15 cellular contexts compared by ENCODE assay signal in the genomic region with DNA sequence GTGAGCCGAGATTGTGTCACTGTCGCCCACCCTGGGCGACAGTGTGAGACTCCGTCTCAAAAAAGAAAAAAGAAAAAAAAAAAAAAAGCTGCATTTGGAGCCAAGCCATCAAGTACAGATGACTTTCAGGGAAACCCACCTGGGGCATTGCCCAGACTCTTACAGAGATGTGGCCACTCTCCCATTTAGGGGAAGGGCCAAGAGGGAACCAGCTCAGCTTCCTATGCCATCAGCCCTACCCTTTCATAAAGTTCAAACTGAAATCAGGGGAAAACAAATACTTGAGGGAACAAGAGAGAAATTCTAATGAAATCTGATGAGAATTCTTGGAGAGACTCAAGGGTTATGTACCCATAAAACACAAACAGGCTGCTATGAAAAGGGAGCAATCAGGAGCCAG.
DNase-seq lines count a peak whose midpoint lies in the region; ATAC-seq, FAIRE-seq and TF ChIP-seq lines count a peak whose summit lies in the region.
"Had no signal": no experiment of that assay in that cellular context is flagged by ENCODE, and none has a peak within 500 bp of the region (broad histone marks: within the 10 kb centered on the region; RNA-seq: fewer than 3 reads in every experiment).

No MANE protein-coding gene starts in this region.

- H2AFZ ChIP-seq in osteoblast (ENCODE audit: low read length): no peak overlapping the region

- peaks cover 16% of the 10 kb centered on the region for H4K20me1 ChIP-seq in osteoblast (ENCODE audit: insufficient read depth, low read length)

- H3K4me1 ChIP-seq in A549 (peaks cover 84% of the 10 kb centered on the region), osteoblast (ENCODE audit: insufficient read depth, low read length) (peaks cover 36% of the 10 kb centered on the region)

- H3K4me2 ChIP-seq in A549: peak overlapping the region; percentile 83
- no peak overlapping the region for H3K4me2 ChIP-seq in osteoblast (ENCODE audit: insufficient read depth, low read length)

- TF ChIP-seq EP300 in A549 (IDR thresholded peaks at IDR 0.05): no peak

- CTCF ChIA-PET in A549 (lab: Yijun Ruan, JAX): interaction anchor here (1.1 to 5.2 kb wide), 5 partner anchors 13 to 139 kb away, joined by 3 to 24 read pairs (median 3); no protein-coding TSS in a partner anchor

- no peaks in the 10 kb centered on the region for H3K36me3 ChIP-seq in osteoblast (ENCODE audit: insufficient read depth, low read length)
- H3K36me3 ChIP-seq: cardiac muscle cell had no signal

- POLR2A ChIA-PET in A549 (lab: Yijun Ruan, JAX): interaction anchor here (0.7 to 1.5 kb wide), 3 partner anchors 38 to 306 kb away, joined by 3 to 5 read pairs (median 5); a partner anchor contains a TSS

- H3K27me3 ChIP-seq in HL-60 (ENCODE audit: insufficient read depth, poor library complexity, severe bottlenecking) (no peaks in the 10 kb centered on the region), osteoblast (ENCODE audit: insufficient read depth, low read length) (no peaks in the 10 kb centered on the region)
- H3K27me3 ChIP-seq: cardiac muscle cell had no signal

- H3K36me3 Mint-ChIP-seq in chondrocyte (ENCODE audit: low read depth): peaks cover 5% of the 10 kb centered on the region
- H3K36me3 Mint-ChIP-seq in endothelial cell (ENCODE audit: low read depth, unreplicated experiment): no peaks in the 10 kb centered on the region

- 89% methylated on average over 4 of the region's 4 CpGs for WGBS in A549 (ENCODE audit: missing lambda C conversion rate)

- H3K27me3 Mint-ChIP-seq in chondrocyte (ENCODE audit: low read depth) (no peaks in the 10 kb centered on the region), endothelial cell (ENCODE audit: unreplicated experiment) (peaks cover 2% of the 10 kb centered on the region)
- H3K27me3 Mint-ChIP-seq: activated naive CD4-positive, alpha-beta T cell treated with anti-CD3 and anti-CD28 coated beads, Interleukin-2, amount 50 U/mL, for 24 hours had no signal

- peaks cover 84% of the 10 kb centered on the region for H3K79me2 ChIP-seq in osteoblast (ENCODE audit: insufficient read depth, low read length)

- no peak for TF ChIP-seq CTCF in A549 (IDR thresholded peaks at IDR 0.05)
- no peak for TF ChIP-seq CTCF in HL-60 (IDR thresholded peaks at IDR 0.05; ENCODE audit: insufficient read depth, low read length)
- TF ChIP-seq CTCF in chondrocyte (IDR thresholded peaks at IDR 0.05): no peak
- TF ChIP-seq CTCF in osteoblast (IDR thresholded peaks at IDR 0.05; ENCODE audit: extremely low read depth, low read depth, low read length): no peak
- no peak for TF ChIP-seq CTCF in endothelial cell (IDR thresholded peaks at IDR 0.05; ENCODE audit: unreplicated experiment)

- H3K4me1 Mint-ChIP-seq in chondrocyte (ENCODE audit: low read depth): peaks cover 70% of the 10 kb centered on the region
- peaks cover 35% of the 10 kb centered on the region for H3K4me1 Mint-ChIP-seq in endothelial cell (ENCODE audit: unreplicated experiment)

- H3K4me3 ChIP-seq in A549 (no peak overlapping the region), HL-60 (replicated peaks; ENCODE audit: insufficient read depth, low read length) (no peak overlapping the region), osteoblast (ENCODE audit: insufficient read depth, low read length) (no peak overlapping the region)
- H3K4me3 ChIP-seq: cardiac muscle cell had no signal

- DNase-seq in A549 (ENCODE audit: low read depth in 1 of 2, low spot score in 1 of 2) (no peak), HL-60 (ENCODE audit: low read depth in 1 of 2, low spot score in 1 of 2) (peak in 1 of 2 experiments; percentile 27), chondrocyte (ENCODE audit: low spot score) (peak; percentile 2), osteoblast (ENCODE audit: insufficient read length, low spot score, missing footprints) (peak; percentile 25), KG1 (lab: John Stamatoyannopoulos, UW) (no peak), NCI-H187 (lab: John Stamatoyannopoulos, UW) (no peak), NCI-H2081 treated with DMSO at 0.1 percent for 48 hours (lab: John Stamatoyannopoulos, UW) (no peak), endothelial cell (ENCODE audit: low spot score) (no peak)
- DNase-seq: activated CD4-positive, alpha-beta T cell treated with anti-CD3 and anti-CD28 coated beads for 4 hours; activated T-cell treated with anti-CD3 and anti-CD28 coated beads for 4 hours; NCI-H774; substantia nigra had no signal

- H3K27ac ChIP-seq in A549 (peak overlapping the region; percentile 87 to 92), HL-60 (replicated peaks) (peak overlapping the region; percentile 78), osteoblast (ENCODE audit: low read depth, low read length) (peak overlapping the region; percentile 82)

- H3K27ac Mint-ChIP-seq in chondrocyte (ENCODE audit: unreplicated experiment) (peak overlapping the region; percentile 96), endothelial cell (ENCODE audit: unreplicated experiment) (no peak overlapping the region)
- H3K27ac Mint-ChIP-seq: activated naive CD4-positive, alpha-beta T cell treated with anti-CD3 and anti-CD28 coated beads, Interleukin-2, amount 50 U/mL, for 24 hours; T-helper 1 cell treated with Interleukin-12 subunit alpha and Interleukin-12 subunit beta and Interleukin-4 antibody, amounts not matched to agents 30 μg/mL and 1 μg/mL, for 36 hours had no signal

- H3K4me3 Mint-ChIP-seq in chondrocyte (ENCODE audit: unreplicated experiment): no peak overlapping the region
- no peak overlapping the region for H3K4me3 Mint-ChIP-seq in endothelial cell (ENCODE audit: unreplicated experiment)
- H3K4me3 Mint-ChIP-seq: activated naive CD4-positive, alpha-beta T cell treated with anti-CD3 and anti-CD28 coated beads, Interleukin-2, amount 50 U/mL, for 24 hours; T-helper 1 cell treated with Interleukin-12 subunit alpha and Interleukin-12 subunit beta and Interleukin-4 antibody, amounts not matched to agents 30 μg/mL and 1 μg/mL, for 36 hours had no signal

- no peak for TF ChIP-seq RAD21 in A549 (conservative IDR thresholded peaks at IDR 0.05 in 1 of 2, IDR thresholded peaks at IDR 0.05 in 1 of 2)

- TF ChIP-seq POLR2A in A549 (IDR thresholded peaks at IDR 0.05; ENCODE audit: low read length): no peak

- no peak for FAIRE-seq in A549 (lab: Jason Lieb, UNC)

- H3K9me3 ChIP-seq in A549 (no peaks in the 10 kb centered on the region), osteoblast (ENCODE audit: low read depth, low read length) (no peaks in the 10 kb centered on the region)

- 0 out of 6 replicates have a peak, but pooled peaks of 1 of the 2 experiments have one; percentile 3 for ATAC-seq in A549

- no peaks in the 10 kb centered on the region for H3K9me3 Mint-ChIP-seq in chondrocyte (ENCODE audit: low read depth)
- no peaks in the 10 kb centered on the region for H3K9me3 Mint-ChIP-seq in endothelial cell (ENCODE audit: unreplicated experiment)
- H3K9me3 Mint-ChIP-seq: activated naive CD4-positive, alpha-beta T cell treated with anti-CD3 and anti-CD28 coated beads, Interleukin-2, amount 50 U/mL, for 24 hours; T-helper 1 cell treated with Interleukin-12 subunit alpha and Interleukin-12 subunit beta and Interleukin-4 antibody, amounts not matched to agents 30 μg/mL and 1 μg/mL, for 36 hours had no signal

TF ChIP-seq in A549, 52 proteins besides CTCF, POLR2A, EP300 and RAD21:
- TF ChIP-seq ZSCAN20 (CRISPR knock-in tag; IDR thresholded peaks at IDR 0.05): no peak
- TF ChIP-seq POLR2AphosphoS2 (conservative IDR thresholded peaks at IDR 0.05; ENCODE audit: low read length): no peak
- TF ChIP-seq, protein P1, sequence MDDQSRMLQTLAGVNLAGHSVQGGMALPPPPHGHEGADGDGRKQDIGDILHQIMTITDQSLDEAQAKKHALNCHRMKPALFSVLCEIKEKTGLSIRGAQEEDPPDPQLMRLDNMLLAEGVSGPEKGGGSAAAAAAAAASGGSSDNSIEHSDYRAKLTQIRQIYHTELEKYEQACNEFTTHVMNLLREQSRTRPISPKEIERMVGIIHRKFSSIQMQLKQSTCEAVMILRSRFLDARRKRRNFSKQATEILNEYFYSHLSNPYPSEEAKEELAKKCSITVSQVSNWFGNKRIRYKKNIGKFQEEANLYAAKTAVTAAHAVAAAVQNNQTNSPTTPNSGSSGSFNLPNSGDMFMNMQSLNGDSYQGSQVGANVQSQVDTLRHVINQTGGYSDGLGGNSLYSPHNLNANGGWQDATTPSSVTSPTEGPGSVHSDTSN (IDR thresholded peaks at IDR 0.05): no peak
- TF ChIP-seq NPAS2 (CRISPR knock-in tag; IDR thresholded peaks at IDR 0.05; ENCODE audit: borderline replicate concordance): no peak
- no peak for TF ChIP-seq CHD4 (IDR thresholded peaks at IDR 0.05; ENCODE audit: borderline replicate concordance)
- no peak for TF ChIP-seq HDAC2 (IDR thresholded peaks at IDR 0.05)
- no peak for TF ChIP-seq JUN (IDR thresholded peaks at IDR 0.05)
- no peak for TF ChIP-seq RCOR1 (IDR thresholded peaks at IDR 0.05; ENCODE audit: low read depth, low read length)
- TF ChIP-seq, protein P2, sequence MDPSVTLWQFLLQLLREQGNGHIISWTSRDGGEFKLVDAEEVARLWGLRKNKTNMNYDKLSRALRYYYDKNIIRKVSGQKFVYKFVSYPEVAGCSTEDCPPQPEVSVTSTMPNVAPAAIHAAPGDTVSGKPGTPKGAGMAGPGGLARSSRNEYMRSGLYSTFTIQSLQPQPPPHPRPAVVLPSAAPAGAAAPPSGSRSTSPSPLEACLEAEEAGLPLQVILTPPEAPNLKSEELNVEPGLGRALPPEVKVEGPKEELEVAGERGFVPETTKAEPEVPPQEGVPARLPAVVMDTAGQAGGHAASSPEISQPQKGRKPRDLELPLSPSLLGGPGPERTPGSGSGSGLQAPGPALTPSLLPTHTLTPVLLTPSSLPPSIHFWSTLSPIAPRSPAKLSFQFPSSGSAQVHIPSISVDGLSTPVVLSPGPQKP (IDR thresholded peaks at IDR 0.05; ENCODE audit: low read depth, low read length): no peak
- no peak for TF ChIP-seq HOXB13 (CRISPR knock-in tag; IDR thresholded peaks at IDR 0.05; ENCODE audit: low read depth)
- TF ChIP-seq BHLHE40 (IDR thresholded peaks at IDR 0.05; ENCODE audit: low read depth, low read length): no peak
- TF ChIP-seq CEBPB (IDR thresholded peaks at IDR 0.05): no peak
- TF ChIP-seq, protein P3, sequence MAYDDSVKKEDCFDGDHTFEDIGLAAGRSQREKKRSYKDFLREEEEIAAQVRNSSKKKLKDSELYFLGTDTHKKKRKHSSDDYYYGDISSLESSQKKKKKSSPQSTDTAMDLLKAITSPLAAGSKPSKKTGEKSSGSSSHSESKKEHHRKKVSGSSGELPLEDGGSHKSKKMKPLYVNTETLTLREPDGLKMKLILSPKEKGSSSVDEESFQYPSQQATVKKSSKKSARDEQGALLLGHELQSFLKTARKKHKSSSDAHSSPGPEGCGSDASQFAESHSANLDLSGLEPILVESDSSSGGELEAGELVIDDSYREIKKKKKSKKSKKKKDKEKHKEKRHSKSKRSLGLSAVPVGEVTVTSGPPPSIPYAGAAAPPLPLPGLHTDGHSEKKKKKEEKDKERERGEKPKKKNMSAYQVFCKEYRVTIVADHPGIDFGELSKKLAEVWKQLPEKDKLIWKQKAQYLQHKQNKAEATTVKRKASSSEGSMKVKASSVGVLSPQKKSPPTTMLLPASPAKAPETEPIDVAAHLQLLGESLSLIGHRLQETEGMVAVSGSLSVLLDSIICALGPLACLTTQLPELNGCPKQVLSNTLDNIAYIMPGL (CRISPR knock-in tag; IDR thresholded peaks at IDR 0.05; ENCODE audit: borderline replicate concordance): no peak

Comparison
In these comparisons a context has a peak if more than half of its experiments do, and no peak if none do; other contexts are left out.
1. DNase-seq: peak in chondrocyte (single experiment) and osteoblast (single experiment); none in A549 (0 of 2), KG1 (single experiment), NCI-H187 (0 of 2), NCI-H2081 treated with DMSO at 0.1 percent for 48 hours (single experiment) and endothelial cell (single experiment).
2. Peak in every context shown above with its lines, with median percentiles within 50 percentile points of each other: H3K27ac ChIP-seq.